Comparison of ENCODE assay signal across 11 cellular contexts in the genomic region with DNA sequence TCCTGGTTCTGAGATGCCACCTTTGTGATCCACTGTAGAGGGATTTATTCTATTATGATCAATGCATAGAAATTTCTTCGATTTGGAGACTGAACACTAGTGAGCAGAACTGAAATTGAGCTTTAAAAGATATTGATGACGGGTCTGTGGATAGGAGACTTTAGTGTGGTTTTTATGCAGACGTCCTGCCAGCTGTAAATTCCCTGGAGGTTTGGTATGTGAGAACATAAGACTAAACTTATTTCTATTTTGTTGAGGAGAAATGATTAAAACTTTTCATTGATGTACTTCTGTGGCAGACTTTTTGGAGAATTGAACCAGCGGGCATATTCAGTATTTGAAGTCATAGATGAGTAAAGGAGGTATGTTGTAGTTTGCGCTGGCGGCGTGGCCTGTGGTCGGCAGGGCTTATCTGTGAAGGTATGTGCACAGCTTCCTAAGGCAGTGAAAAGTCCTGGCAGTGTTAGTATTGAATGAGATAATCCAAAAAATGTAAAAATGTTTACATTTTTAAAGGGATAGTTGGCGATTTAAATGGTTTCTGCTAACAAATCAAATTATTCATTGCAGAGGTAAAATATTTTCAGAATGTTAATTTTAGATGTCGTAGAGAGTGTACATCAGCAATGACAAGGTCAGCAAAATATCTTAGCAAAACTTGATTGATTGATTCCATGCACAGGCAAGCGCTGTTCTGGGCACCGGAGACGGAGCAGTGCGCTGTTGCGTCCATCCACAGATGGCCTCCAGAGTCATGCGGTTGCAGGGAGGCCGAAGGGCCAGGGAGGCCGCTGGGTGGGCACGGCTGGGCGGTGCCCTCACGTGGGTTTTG. TPM values are rescaled to one million over a fixed set of nuclear protein-coding genes. Genes with fewer than 3 reads are reported as not detected.
A peak's percentile ranks its signal among the peaks of the same experiment; 100 is the strongest.
DNase-seq lines count a peak whose midpoint lies in the region; ATAC-seq and TF ChIP-seq lines count a peak whose summit lies in the region.
"Had no signal": no experiment of that assay in that cellular context is flagged by ENCODE, and none has a peak within 500 bp of the region (broad histone marks: within the 10 kb centered on the region; RNA-seq: fewer than 3 reads in every experiment).

No MANE protein-coding gene starts in this region.

- peak overlapping the region; percentile 77 for H3K27ac ChIP-seq in fibroblast of lung (ENCODE audit: insufficient read depth, low read length)
- H3K27ac ChIP-seq: parathyroid adenoma had no signal

- peaks cover 95% of the 10 kb centered on the region for H3K79me2 ChIP-seq in fibroblast of lung (ENCODE audit: control insufficient read depth, insufficient read depth, low read length)

- peaks cover 85% of the 10 kb centered on the region for H3K4me1 Mint-ChIP-seq in activated B cell treated with CpG ODN at 0.5 μM for 24 hours

- peak overlapping the region in 1 of 4 experiments; percentile 34 for H3K4me3 ChIP-seq in fibroblast of lung (replicated peaks in 1 of 4; ENCODE audit: control extremely low read depth in 1 of 4, insufficient read depth in 1 of 4, low read depth in 3 of 4, low read length in 4 of 4)
- peak overlapping the region; percentile 64 for H3K4me3 ChIP-seq in skeletal muscle satellite cell (ENCODE audit: low read length)

- no peaks in the 10 kb centered on the region for H3K9me3 ChIP-seq in fibroblast of lung (ENCODE audit: control insufficient read depth, insufficient read depth, low read depth, low read length)
- H3K9me3 ChIP-seq in skeletal muscle satellite cell (replicated peaks; ENCODE audit: low read length) = no peaks in the 10 kb centered on the region

- no peak for TF ChIP-seq CTCF in activated B cell treated with CpG ODN at 0.5 μM for 24 hours (IDR thresholded peaks at IDR 0.05)
- no peak for TF ChIP-seq CTCF in fibroblast of lung (conservative IDR thresholded peaks at IDR 0.05 in 1 of 2, IDR thresholded peaks at IDR 0.05 in 1 of 2; ENCODE audit: low read depth in 1 of 2, low read length in 2 of 2)

- peak overlapping the region; percentile 18 for H3K4me2 ChIP-seq in fibroblast of lung (ENCODE audit: extremely low read depth, insufficient read depth, low read length)
- peak overlapping the region; percentile 84 for H3K4me2 ChIP-seq in skeletal muscle satellite cell (ENCODE audit: low read length)

- CTCF ChIA-PET in activated B cell treated with CpG ODN at 0.5 μM for 24 hours (lab: Charles Lee) = no interaction called here

- POLR2A ChIA-PET in activated B cell treated with CpG ODN at 0.5 μM for 24 hours (lab: Charles Lee) = interaction anchor here (0.9 kb wide), 1 partner anchor 16 kb away, joined by 3 read pairs; no protein-coding TSS in a partner anchor

- no peaks in the 10 kb centered on the region for H3K9me3 Mint-ChIP-seq in activated B cell treated with CpG ODN at 0.5 μM for 24 hours

- peaks cover 2% of the 10 kb centered on the region for H3K36me3 ChIP-seq in fibroblast of lung (ENCODE audit: control insufficient read depth, insufficient read depth, low read length)
- H3K36me3 ChIP-seq in skeletal muscle satellite cell (ENCODE audit: insufficient read depth, low read length) = peaks cover 15% of the 10 kb centered on the region

- peaks cover 36% of the 10 kb centered on the region for H3K36me3 Mint-ChIP-seq in activated B cell treated with CpG ODN at 0.5 μM for 24 hours (ENCODE audit: low read depth)

- intact Hi-C loops in activated B cell treated with CpG ODN at 0.5 μM for 24 hours (cut with micrococcal nuclease) = no loop called here

- no peaks in the 10 kb centered on the region for H3K27me3 ChIP-seq in fibroblast of lung (ENCODE audit: control insufficient read depth, insufficient read depth, low read length)
- no peaks in the 10 kb centered on the region for H3K27me3 ChIP-seq in skeletal muscle satellite cell (ENCODE audit: control insufficient read depth, insufficient read depth, low read length)

- H4K20me1 ChIP-seq in fibroblast of lung (ENCODE audit: control insufficient read depth, extremely low read depth, insufficient read depth, low read length) = no peaks in the 10 kb centered on the region

- H3K27ac Mint-ChIP-seq in activated B cell treated with CpG ODN at 0.5 μM for 24 hours = peak overlapping the region; percentile 30

- H3K9ac ChIP-seq in fibroblast of lung (ENCODE audit: insufficient read depth, low read length) = no peak overlapping the region
- H3K9ac ChIP-seq in skeletal muscle satellite cell (ENCODE audit: low read depth, low read length) = peak overlapping the region; percentile 81
- H3K9ac ChIP-seq: parathyroid adenoma had no signal

- H2AFZ ChIP-seq in fibroblast of lung (ENCODE audit: low read length) = no peak overlapping the region
- H2AFZ ChIP-seq: parathyroid adenoma had no signal

- H3K4me1 ChIP-seq in fibroblast of lung (ENCODE audit: control insufficient read depth, extremely low read depth, insufficient read depth, low read length) (peaks cover 29% of the 10 kb centered on the region), skeletal muscle satellite cell (ENCODE audit: control insufficient read depth, insufficient read depth, low read length) (peaks cover 59% of the 10 kb centered on the region)

- H3K27me3 Mint-ChIP-seq in activated B cell treated with CpG ODN at 0.5 μM for 24 hours = no peaks in the 10 kb centered on the region

- ATAC-seq in activated B cell treated with CpG ODN at 0.5 μM for 24 hours (ENCODE audit: low read depth) = no peak
- no peak for ATAC-seq in HG03457 (IDR thresholded peaks at IDR 0.05; ENCODE audit: unreplicated experiment)

- H3K4me3 Mint-ChIP-seq in activated B cell treated with CpG ODN at 0.5 μM for 24 hours = no peak overlapping the region

- DNase-seq in GM03348 (ENCODE audit: low spot score) (peak; percentile 46), activated B cell treated with CpG ODN at 0.5 μM for 24 hours (no peak), fibroblast of lung (ENCODE audit: low read depth in 2 of 2) (peak; percentile 38 to 93), iPS-NIHi7 (ENCODE audit: extremely low spot score) (no peak), NCI-H446 (lab: John Stamatoyannopoulos, UW) (no peak)
- DNase-seq: activated effector memory CD4-positive, alpha-beta T cell treated with Interleukin-2 at 50 U/mL for 16 hours; NCI-H1436 treated with DMSO at 0.1 percent for 48 hours; SHP77 had no signal

RNA-seq across cellular contexts. Expression of a gene that starts 20.4 kb away (rescaled TPM):
- total RNA-seq in activated B cell treated with CpG ODN at 0.5 μM for 24 hours = 42.4 and 51.2 TPM in 2 replicates
- 9.5 and 10.4 TPM in 2 replicates for total RNA-seq in fibroblast of lung
- polyA plus RNA-seq in fibroblast of lung = 3.1 and 4.1 TPM in 2 replicates
- polyA plus RNA-seq in fibroblast of lung (2012) = 9.9 and 11.6 TPM in 2 replicates
- 7.0 and 17.2 TPM in 2 replicates for polyA minus RNA-seq in fibroblast of lung (ENCODE audit: low replicate concordance)
- 14.6 and 16.5 TPM in 2 replicates for total RNA-seq in skeletal muscle satellite cell (2012; rRNA removed)

Comparison
In these comparisons a context has a peak if more than half of its experiments do, and no peak if none do; other contexts are left out.
1. DNase-seq: peak in GM03348 (single experiment) and fibroblast of lung (2 of 2); none in activated B cell treated with CpG ODN at 0.5 μM for 24 hours (single experiment), iPS-NIHi7 (single experiment) and NCI-H446 (0 of 2).